20 cellular contexts compared by ENCODE assay signal in genomic region chr9:33210006-33210715, GRCh38. TPM values are rescaled to one million over a fixed set of nuclear protein-coding genes. Genes with fewer than 3 reads are reported as not detected.
A peak's percentile ranks its signal among the peaks of the same experiment; 100 is the strongest.
DNase-seq lines count a peak whose midpoint lies in the region; ATAC-seq, FAIRE-seq and TF ChIP-seq lines count a peak whose summit lies in the region.
"Had no signal": no experiment of that assay in that cellular context is flagged by ENCODE, and none has a peak within 500 bp of the region (broad histone marks: within the 10 kb centered on the region; RNA-seq: fewer than 3 reads in every experiment).

No MANE protein-coding gene starts in this region.

- H3K4me1 ChIP-seq in DOHH2 (ENCODE audit: control insufficient read depth, low read length) (no peaks in the 10 kb centered on the region), Loucy (ENCODE audit: insufficient read depth, low read length, poor library complexity, severe bottlenecking) (no peaks in the 10 kb centered on the region), endothelial cell of umbilical vein (ENCODE audit: control insufficient read depth, extremely low read depth, insufficient read depth, low read length) (no peaks in the 10 kb centered on the region)
- H3K4me1 ChIP-seq: HAP-1 had no signal

- BruUV-seq in endothelial cell of umbilical vein (replicated peaks; lab: Mats Ljungman, UMichigan), result no TSS peak

- no peaks in the 10 kb centered on the region for H3K9me3 ChIP-seq in DOHH2 (ENCODE audit: control insufficient read depth, insufficient read depth, low read length)
- H3K9me3 ChIP-seq in Loucy (ENCODE audit: insufficient read depth, low read depth, low read length), result no peaks in the 10 kb centered on the region
- no peaks in the 10 kb centered on the region for H3K9me3 ChIP-seq in endothelial cell of umbilical vein (replicated peaks; ENCODE audit: control insufficient read depth, insufficient read depth, low read length)
- H3K9me3 ChIP-seq: HAP-1 had no signal

- no peak overlapping the region for H3K4me2 ChIP-seq in DOHH2 (ENCODE audit: low read length)
- no peak overlapping the region for H3K4me2 ChIP-seq in Loucy (ENCODE audit: low read depth, low read length, poor library complexity, severe bottlenecking)
- H3K4me2 ChIP-seq in endothelial cell of umbilical vein (ENCODE audit: insufficient read depth, low read length), result no peak overlapping the region

- H2AFZ ChIP-seq in Loucy (ENCODE audit: low read length) (no peak overlapping the region), endothelial cell of umbilical vein (ENCODE audit: low read depth, low read length) (no peak overlapping the region)

- CTCF ChIA-PET in endothelial cell of umbilical vein (lab: Charles Lee), result no interaction called here

- peak; percentile 26 for ATAC-seq in sciatic nerve

- intact Hi-C loops in endothelial cell of umbilical vein (cut with micrococcal nuclease) (no loop called here), sciatic nerve (cut with DNase I) (no loop called here)

- no peaks in the 10 kb centered on the region for H3K9me2 ChIP-seq in DOHH2 (replicated peaks; ENCODE audit: control insufficient read depth, low read length)
- H3K9me2 ChIP-seq in Loucy (replicated peaks; ENCODE audit: low read depth, low read length), result no peaks in the 10 kb centered on the region

- no peaks in the 10 kb centered on the region for H3K9me1 ChIP-seq in endothelial cell of umbilical vein (replicated peaks; ENCODE audit: control insufficient read depth, extremely low read depth, insufficient read depth, low read length)

- H3F3A ChIP-seq in DOHH2 (ENCODE audit: control insufficient read depth, insufficient read depth) (no peaks in the 10 kb centered on the region), Loucy (ENCODE audit: low read depth) (no peaks in the 10 kb centered on the region)

- peak; percentile 24 for FAIRE-seq in endothelial cell of umbilical vein (lab: Jason Lieb, UNC)

- DNase-seq in endothelial cell of umbilical vein (ENCODE audit: low read depth, low spot score) (no peak), sciatic nerve (ENCODE audit: low spot score) (no peak), NCI-H524 (lab: John Stamatoyannopoulos, UW) (no peak), germinal center (ENCODE audit: low spot score) (no peak), SK-N-DZ (ENCODE audit: low spot score) (no peak)
- no peak for DNase-seq in stimulated activated CD4-positive, alpha-beta T cell treated with anti-CD3 and anti-CD28 coated beads, Interleukin-1b, Interleukin-23, amount 100 ng/mL, for 48 hours
- DNase-seq: ACHN, AML-193, COR-L47, DMS153, EL, NCI-H1048, NCI-H146, NCI-H2081 treated with DMSO at 0.1 percent for 48 hours, NCI-H510A treated with DMSO at 0.1 percent for 48 hours, SIG-M5 had no signal

- POLR2A ChIA-PET in endothelial cell of umbilical vein (lab: Charles Lee), result no interaction called here

- no peaks in the 10 kb centered on the region for H3K79me2 ChIP-seq in DOHH2 (ENCODE audit: control insufficient read depth, low read length)
- H3K79me2 ChIP-seq in Loucy (ENCODE audit: insufficient read depth, low read length), result no peaks in the 10 kb centered on the region
- no peaks in the 10 kb centered on the region for H3K79me2 ChIP-seq in endothelial cell of umbilical vein (ENCODE audit: control insufficient read depth, insufficient read depth, low read length)

- TF ChIP-seq CTCF in DOHH2 (IDR thresholded peaks at IDR 0.05; ENCODE audit: low read depth, low read length, poor library complexity, severe bottlenecking) (peak; percentile 16), Loucy (conservative IDR thresholded peaks at IDR 0.05; ENCODE audit: low read length) (0 out of 2 replicates have a peak, but pooled peaks have one; percentile 12), endothelial cell of umbilical vein (IDR thresholded peaks at IDR 0.05; ENCODE audit: extremely low read depth in 1 of 2, insufficient read depth in 1 of 2, low read depth in 1 of 2, low read length in 2 of 2) (no peak)

- dilution Hi-C loops in endothelial cell of umbilical vein (cut with MboI; ENCODE audit: extremely low pct_ligation_motif_present, low sequenced_read_pairs), result no loop called here

- H3K36me3 ChIP-seq in DOHH2 (ENCODE audit: control insufficient read depth, low read length) (no peaks in the 10 kb centered on the region), Loucy (ENCODE audit: insufficient read depth, low read length) (no peaks in the 10 kb centered on the region), endothelial cell of umbilical vein (ENCODE audit: control insufficient read depth in 2 of 2, extremely low read depth in 1 of 2, insufficient read depth in 2 of 2, low read length in 2 of 2) (no peaks in the 10 kb centered on the region)
- H3K36me3 ChIP-seq: HAP-1 had no signal

- no peaks in the 10 kb centered on the region for H4K20me1 ChIP-seq in DOHH2 (ENCODE audit: control insufficient read depth, insufficient read depth, low read depth, low read length)
- H4K20me1 ChIP-seq in Loucy (ENCODE audit: insufficient read depth, low read length, poor library complexity, severe bottlenecking), result no peaks in the 10 kb centered on the region
- H4K20me1 ChIP-seq in endothelial cell of umbilical vein (replicated peaks; ENCODE audit: control insufficient read depth, extremely low read depth, insufficient read depth, low read length), result no peaks in the 10 kb centered on the region

- H3K27ac ChIP-seq in DOHH2 (ENCODE audit: low read depth, low read length), result no peak overlapping the region
- H3K27ac ChIP-seq in endothelial cell of umbilical vein (ENCODE audit: insufficient read depth, low read depth, low read length), result no peak overlapping the region

- H3K9ac ChIP-seq in Loucy (ENCODE audit: low read depth, low read length, poor library complexity, severe bottlenecking) (no peak overlapping the region), endothelial cell of umbilical vein (replicated peaks; ENCODE audit: extremely low read depth, insufficient read depth, low read length) (no peak overlapping the region)

- H3K4me3 ChIP-seq in DOHH2 (ENCODE audit: low read length) (no peak overlapping the region), Loucy (ENCODE audit: low read length, poor library complexity, severe bottlenecking) (no peak overlapping the region), endothelial cell of umbilical vein (replicated peaks in 1 of 3; ENCODE audit: insufficient read depth in 1 of 3, low read depth in 1 of 3, low read length in 3 of 3) (no peak overlapping the region)
- H3K4me3 ChIP-seq: HAP-1 had no signal

- TF ChIP-seq POLR2A in endothelial cell of umbilical vein (IDR thresholded peaks at IDR 0.05; ENCODE audit: low read depth, low read length), result no peak

- H3K27me3 ChIP-seq in DOHH2 (ENCODE audit: control insufficient read depth, low read length) (peaks cover 7% of the 10 kb centered on the region), Loucy (ENCODE audit: insufficient read depth, low read length, poor library complexity, severe bottlenecking) (no peaks in the 10 kb centered on the region), endothelial cell of umbilical vein (ENCODE audit: control insufficient read depth in 2 of 2, insufficient read depth in 2 of 2, low read length in 2 of 2) (peaks cover 5 to 8% of the 10 kb centered on the region in 2 experiments)

RNA-seq across cellular contexts. Expression of gene SPINK4, which starts 29.8 kb away (rescaled TPM):
- total RNA-seq in endothelial cell of umbilical vein (not detected in 2 replicates), sciatic nerve (not detected)
- not detected in 2 replicates for polyA plus RNA-seq in endothelial cell of umbilical vein
- polyA plus RNA-seq in endothelial cell of umbilical vein (2011; cell fraction: cytosol; rRNA removed), result not detected in 2 replicates
- not detected in 2 replicates for polyA plus RNA-seq in endothelial cell of umbilical vein (2011; cell fraction: nucleus; rRNA removed)
- not detected in 2 replicates for polyA plus RNA-seq in endothelial cell of umbilical vein (2012)
- polyA minus RNA-seq in endothelial cell of umbilical vein, result not detected in 2 replicates
- polyA minus RNA-seq in endothelial cell of umbilical vein (2011; cell fraction: cytosol; rRNA and poly(A)+ RNA removed), result 56.2 TPM
- 3.5 TPM in 1 of 2 replicates, not detected in the other for polyA minus RNA-seq in endothelial cell of umbilical vein (2011; cell fraction: nucleus; rRNA and poly(A)+ RNA removed)
- polyA plus RNA-seq in SK-N-DZ (2014; cell fraction: cytosol; rRNA removed), result not detected in 2 replicates
- not detected in 2 replicates for polyA plus RNA-seq in SK-N-DZ (2014; cell fraction: nucleus; rRNA removed)
- total RNA-seq: RPMI7951 had no signal

RNA-seq across cellular contexts. Expression of gene B4GALT1, which starts 43.0 kb away (rescaled TPM):
- total RNA-seq in endothelial cell of umbilical vein (65.6 and 66.5 TPM in 2 replicates), sciatic nerve (85.3 TPM)
- polyA plus RNA-seq in endothelial cell of umbilical vein, result 61.3 and 61.4 TPM in 2 replicates
- polyA plus RNA-seq in endothelial cell of umbilical vein (2011; cell fraction: cytosol; rRNA removed), result 38.4 and 38.5 TPM in 2 replicates
- 20.8 and 22.6 TPM in 2 replicates for polyA plus RNA-seq in endothelial cell of umbilical vein (2011; cell fraction: nucleus; rRNA removed)
- polyA plus RNA-seq in endothelial cell of umbilical vein (2012), result 59.6 and 71.4 TPM in 2 replicates
- 80.7 and 81.6 TPM in 2 replicates for polyA minus RNA-seq in endothelial cell of umbilical vein
- 182 TPM for polyA minus RNA-seq in endothelial cell of umbilical vein (2011; cell fraction: cytosol; rRNA and poly(A)+ RNA removed)
- polyA minus RNA-seq in endothelial cell of umbilical vein (2011; cell fraction: nucleus; rRNA and poly(A)+ RNA removed), result 19.3 and 19.9 TPM in 2 replicates
- polyA plus RNA-seq in SK-N-DZ (2014; cell fraction: cytosol; rRNA removed), result 2.3 and 2.7 TPM in 2 replicates
- polyA plus RNA-seq in SK-N-DZ (2014; cell fraction: nucleus; rRNA removed), result 1.3 and 2.3 TPM in 2 replicates

RNA-seq across cellular contexts. Expression of gene BAG1, which starts 54.3 kb away (rescaled TPM):
- total RNA-seq in endothelial cell of umbilical vein (87.4 and 98.7 TPM in 2 replicates), sciatic nerve (85.6 TPM)
- polyA plus RNA-seq in endothelial cell of umbilical vein, result 25.2 and 44.6 TPM in 2 replicates
- 58.0 and 58.6 TPM in 2 replicates for polyA plus RNA-seq in endothelial cell of umbilical vein (2011; cell fraction: cytosol; rRNA removed)
- polyA plus RNA-seq in endothelial cell of umbilical vein (2011; cell fraction: nucleus; rRNA removed), result 26.0 and 35.6 TPM in 2 replicates
- 65.9 and 73.2 TPM in 2 replicates for polyA plus RNA-seq in endothelial cell of umbilical vein (2012)
- 10.3 and 19.1 TPM in 2 replicates for polyA minus RNA-seq in endothelial cell of umbilical vein
- polyA minus RNA-seq in endothelial cell of umbilical vein (2011; cell fraction: cytosol; rRNA and poly(A)+ RNA removed), result 84.7 TPM
- 32.4 and 39.3 TPM in 2 replicates for polyA minus RNA-seq in endothelial cell of umbilical vein (2011; cell fraction: nucleus; rRNA and poly(A)+ RNA removed)
- polyA plus RNA-seq in SK-N-DZ (2014; cell fraction: cytosol; rRNA removed), result 115 and 124 TPM in 2 replicates
- polyA plus RNA-seq in SK-N-DZ (2014; cell fraction: nucleus; rRNA removed), result 66.0 and 71.5 TPM in 2 replicates

RNA-seq across cellular contexts. Expression of gene CHMP5, which starts 54.7 kb away (rescaled TPM):
- total RNA-seq in endothelial cell of umbilical vein, result 54.5 and 55.8 TPM in 2 replicates
- 22.6 and 33.2 TPM in 2 replicates for polyA plus RNA-seq in endothelial cell of umbilical vein
- polyA plus RNA-seq in endothelial cell of umbilical vein (2011; cell fraction: cytosol; rRNA removed), result 57.2 and 63.0 TPM in 2 replicates
- polyA plus RNA-seq in endothelial cell of umbilical vein (2011; cell fraction: nucleus; rRNA removed), result 27.9 and 39.5 TPM in 2 replicates
- polyA plus RNA-seq in endothelial cell of umbilical vein (2012), result 69.2 and 84.2 TPM in 2 replicates
- polyA minus RNA-seq in endothelial cell of umbilical vein, result 17.0 and 17.1 TPM in 2 replicates
- polyA minus RNA-seq in endothelial cell of umbilical vein (2011; cell fraction: cytosol; rRNA and poly(A)+ RNA removed), result 21.1 TPM
- 9.5 and 11.1 TPM in 2 replicates for polyA minus RNA-seq in endothelial cell of umbilical vein (2011; cell fraction: nucleus; rRNA and poly(A)+ RNA removed)
- 73.0 TPM for total RNA-seq in sciatic nerve
- 175 and 178 TPM in 2 replicates for polyA plus RNA-seq in SK-N-DZ (2014; cell fraction: cytosol; rRNA removed)
- 64.1 and 123 TPM in 2 replicates for polyA plus RNA-seq in SK-N-DZ (2014; cell fraction: nucleus; rRNA removed)

Comparison
In these comparisons a context has a peak if more than half of its experiments do, and no peak if none do; other contexts are left out.
1. CTCF ChIP-seq: peak in DOHH2 (single experiment) and Loucy (single experiment); none in endothelial cell of umbilical vein (0 of 2).